In the genomic region with DNA sequence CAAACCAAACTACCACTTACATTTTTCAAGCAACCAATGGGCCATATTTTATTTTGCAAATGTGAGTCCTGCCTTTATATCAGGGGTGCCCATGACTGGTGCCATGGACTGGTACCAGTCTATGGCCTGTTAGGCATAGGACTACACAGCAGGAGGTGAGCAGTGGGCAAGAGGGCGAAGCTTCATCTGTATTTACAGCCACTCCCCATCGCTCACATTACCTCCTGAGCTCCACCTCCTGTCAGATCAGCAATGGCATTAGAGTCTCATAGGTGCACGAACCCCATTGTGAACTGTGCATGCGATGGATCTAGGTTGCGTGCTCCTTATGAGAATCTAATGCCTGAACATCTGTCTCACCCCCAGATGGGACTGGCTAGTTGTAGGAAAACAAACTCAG, we compare ENCODE assay signal across 27 cellular contexts.
"Had no signal": no experiment of that assay in that cellular context is flagged by ENCODE, and none has a peak within 500 bp of the region (broad histone marks: within the 10 kb centered on the region; RNA-seq: fewer than 3 reads in every experiment).

No MANE protein-coding gene starts in this region.

- H3K27ac ChIP-seq: stomach, suprapubic skin, testis, thoracic aorta, thyroid gland, tibial artery, tibial nerve, transverse colon, upper lobe of left lung, upper lobe of right lung, uterus, vagina had no signal

- H3K4me1 ChIP-seq: stomach, suprapubic skin, testis, thyroid gland, tibial artery, tibial nerve, transverse colon, upper lobe of left lung, upper lobe of right lung, uterus, vagina had no signal

- ATAC-seq: stimulated activated effector memory CD8-positive, alpha-beta T cell treated with anti-CD3 and anti-CD28 coated beads, Interleukin-12 subunit alpha, Interleukin-12 subunit beta, amount 100 ng/mL, for 72 hours; stimulated activated naive B cell treated with anti-CD40 and anti-IgM and Interleukin-4, amounts not matched to agents 10 μg/mL and 1 μg/mL and 100 μg/mL, for 72 hours; stimulated activated naive CD8-positive, alpha-beta T cell treated with anti-CD3 and anti-CD28 coated beads, Interleukin-15, amount 100 ng/mL, for 72 hours; stimulated activated naive CD8-positive, alpha-beta T cell treated with anti-CD3 and anti-CD28 coated beads, Interleukin-15, Interleukin-2, amounts not matched to agents 100 U/mL and 50 U/mL, for 24 hours; upper lobe of right lung had no signal

- H3K9me3 Mint-ChIP-seq: stimulated activated effector memory CD8-positive, alpha-beta T cell treated with anti-CD3 and anti-CD28 coated beads, Interleukin-12 subunit alpha, Interleukin-12 subunit beta, amount 100 ng/mL, for 72 hours; stimulated activated naive B cell treated with anti-CD40 and anti-IgM and Interleukin-4, amounts not matched to agents 10 μg/mL and 1 μg/mL and 100 μg/mL, for 72 hours; stimulated activated naive CD8-positive, alpha-beta T cell treated with anti-CD3 and anti-CD28 coated beads, Interleukin-15, amount 100 ng/mL, for 72 hours; stimulated activated naive CD8-positive, alpha-beta T cell treated with anti-CD3 and anti-CD28 coated beads, Interleukin-15, Interleukin-2, amounts not matched to agents 100 ng/mL and 50 ng/mL, for 24 hours; type B pancreatic cell had no signal

- H3K4me3 Mint-ChIP-seq: stimulated activated effector memory CD8-positive, alpha-beta T cell treated with anti-CD3 and anti-CD28 coated beads, Interleukin-12 subunit alpha, Interleukin-12 subunit beta, amount 100 ng/mL, for 72 hours; stimulated activated naive B cell treated with anti-CD40 and anti-IgM and Interleukin-4, amounts not matched to agents 10 μg/mL and 1 μg/mL and 100 μg/mL, for 72 hours; stimulated activated naive CD8-positive, alpha-beta T cell treated with anti-CD3 and anti-CD28 coated beads, Interleukin-15, amount 100 ng/mL, for 72 hours; stimulated activated naive CD8-positive, alpha-beta T cell treated with anti-CD3 and anti-CD28 coated beads, Interleukin-15, Interleukin-2, amounts not matched to agents 100 ng/mL and 50 ng/mL, for 24 hours; type B pancreatic cell had no signal

- H3K27ac Mint-ChIP-seq: stimulated activated effector memory CD8-positive, alpha-beta T cell treated with anti-CD3 and anti-CD28 coated beads, Interleukin-12 subunit alpha, Interleukin-12 subunit beta, amount 100 ng/mL, for 72 hours; stimulated activated naive B cell treated with anti-CD40 and anti-IgM and Interleukin-4, amounts not matched to agents 10 μg/mL and 1 μg/mL and 100 μg/mL, for 72 hours; stimulated activated naive CD8-positive, alpha-beta T cell treated with anti-CD3 and anti-CD28 coated beads, Interleukin-15, amount 100 ng/mL, for 72 hours; stimulated activated naive CD8-positive, alpha-beta T cell treated with anti-CD3 and anti-CD28 coated beads, Interleukin-15, Interleukin-2, amounts not matched to agents 100 ng/mL and 50 ng/mL, for 24 hours; type B pancreatic cell had no signal

- H3K9me3 ChIP-seq: stomach, suprapubic skin, testis, thoracic aorta, thyroid gland, tibial artery, tibial nerve, transverse colon, upper lobe of left lung, upper lobe of right lung, uterus, vagina had no signal

- DNase-seq: stimulated activated CD4-positive, alpha-beta T cell treated with anti-CD3 and anti-CD28 coated beads, Interleukin-2, amount 100 ng/mL, for 48 hours; stimulated activated CD4-positive, alpha-beta T cell treated with anti-CD3 and anti-CD28 coated beads, Interleukin-4, amount 100 ng/mL, for 1 hour; stimulated activated CD4-positive, alpha-beta T cell treated with anti-CD3 and anti-CD28 coated beads, Interleukin-4, amount 100 ng/mL, for 24 hours; stimulated activated CD4-positive, alpha-beta T cell treated with anti-CD3 and anti-CD28 coated beads, Interleukin-4, amount 100 ng/mL, for 4 hours; stimulated activated CD8-positive, alpha-beta memory T cell treated with anti-CD3 and anti-CD28 coated beads, Interleukin-4, amount 100 ng/mL, for 48 hours; stimulated activated naive B cell treated with anti-CD40 and anti-IgM and Interleukin-4, amounts not matched to agents 10 μg/mL and 1 μg/mL and 100 μg/mL, for 72 hours; stimulated activated naive CD4-positive, alpha-beta T cell; stimulated activated naive CD4-positive, alpha-beta T cell treated with Interleukin-2 at 50 U/mL for 16 hours; stimulated activated naive CD8-positive, alpha-beta T cell treated with anti-CD3 and anti-CD28 coated beads, Interleukin-15, amount 100 ng/mL, for 72 hours; stimulated activated naive CD8-positive, alpha-beta T cell treated with anti-CD3 and anti-CD28 coated beads, Interleukin-15, Interleukin-2, amounts not matched to agents 100 U/mL and 50 U/mL, for 24 hours; stomach; substantia nigra; testis; thyroid gland; tibial artery; transverse colon; upper lobe of left lung; upper lobe of right lung; uterus had no signal

- H3K4me1 Mint-ChIP-seq: stimulated activated effector memory CD8-positive, alpha-beta T cell treated with anti-CD3 and anti-CD28 coated beads, Interleukin-12 subunit alpha, Interleukin-12 subunit beta, amount 100 ng/mL, for 72 hours; stimulated activated naive B cell treated with anti-CD40 and anti-IgM and Interleukin-4, amounts not matched to agents 10 μg/mL and 1 μg/mL and 100 μg/mL, for 72 hours; stimulated activated naive CD8-positive, alpha-beta T cell treated with anti-CD3 and anti-CD28 coated beads, Interleukin-15, amount 100 ng/mL, for 72 hours had no signal

- FAIRE-seq: urothelium cell line had no signal

- H3K36me3 Mint-ChIP-seq: stimulated activated effector memory CD8-positive, alpha-beta T cell treated with anti-CD3 and anti-CD28 coated beads, Interleukin-12 subunit alpha, Interleukin-12 subunit beta, amount 100 ng/mL, for 72 hours; stimulated activated naive B cell treated with anti-CD40 and anti-IgM and Interleukin-4, amounts not matched to agents 10 μg/mL and 1 μg/mL and 100 μg/mL, for 72 hours; type B pancreatic cell had no signal

- H3K4me3 ChIP-seq: stomach, suprapubic skin, testis, thoracic aorta, thyroid gland, tibial artery, tibial nerve, transverse colon, upper lobe of left lung, upper lobe of right lung, uterus, vagina had no signal

- H3K27me3 Mint-ChIP-seq: stimulated activated naive CD8-positive, alpha-beta T cell treated with anti-CD3 and anti-CD28 coated beads, Interleukin-15, amount 100 ng/mL, for 72 hours had no signal

- H3K27me3 ChIP-seq: stomach, suprapubic skin, testis, thyroid gland, tibial artery, tibial nerve, transverse colon, upper lobe of left lung, upper lobe of right lung, uterus, vagina had no signal

- H3K36me3 ChIP-seq: suprapubic skin, thoracic aorta, thyroid gland, tibial artery, tibial nerve, transverse colon, upper lobe of right lung, uterus, vagina had no signal
